Comparison of ENCODE assay signal across 8 cellular contexts in genomic region chr12:3077572-3078081, GRCh38. TPM values are rescaled to one million over a fixed set of nuclear protein-coding genes. Genes with fewer than 3 reads are reported as not detected.
A peak's percentile ranks its signal among the peaks of the same experiment; 100 is the strongest.
DNase-seq lines count a peak whose midpoint lies in the region; ATAC-seq and TF ChIP-seq lines count a peak whose summit lies in the region.

No MANE protein-coding gene starts in this region.

- TF ChIP-seq POLR2A in gastrocnemius medialis (IDR thresholded peaks at IDR 0.05) = no peak

- H3K27ac ChIP-seq in right atrium auricular region (peak overlapping the region; percentile 95 to 96), gastrocnemius medialis (peak overlapping the region; percentile 74 to 93 (median 89))

- no peak overlapping the region for H3K27ac Mint-ChIP-seq in activated T-helper 17 cell treated with anti-CD3 and anti-CD28 coated beads, Interleukin-2, amount 50 U/mL, for 72 hours

- H3K27me3 ChIP-seq in right atrium auricular region = no peaks in the 10 kb centered on the region
- H3K27me3 ChIP-seq in gastrocnemius medialis = no peaks in the 10 kb centered on the region

- ATAC-seq in HG03045 (IDR thresholded peaks at IDR 0.05; ENCODE audit: unreplicated experiment) (peak; percentile 10), gastrocnemius medialis (peak; percentile 14 to 25)
- no peak for ATAC-seq in activated T-helper 17 cell treated with anti-CD3 and anti-CD28 coated beads, Interleukin-2, amount 50 U/mL, for 72 hours (replicated peaks)

- H3K9me3 ChIP-seq in right atrium auricular region = no peaks in the 10 kb centered on the region
- H3K9me3 ChIP-seq in gastrocnemius medialis = no peaks in the 10 kb centered on the region

- H3K4me3 ChIP-seq in right atrium auricular region = peak overlapping the region; percentile 87
- peak overlapping the region; percentile 76 to 87 (median 85) for H3K4me3 ChIP-seq in gastrocnemius medialis

- peak overlapping the region; percentile 64 for H3K4me3 Mint-ChIP-seq in activated T-helper 17 cell treated with anti-CD3 and anti-CD28 coated beads, Interleukin-2, amount 50 U/mL, for 72 hours

- intact Hi-C loops in gastrocnemius medialis (cut with DNase I; ENCODE audit: low total_unique reads) = loop anchor here (2.0 kb wide), 1 partner anchor 43 kb away; no protein-coding TSS in a partner anchor

- H3K9me3 Mint-ChIP-seq in activated T-helper 17 cell treated with anti-CD3 and anti-CD28 coated beads, Interleukin-2, amount 50 U/mL, for 72 hours = no peaks in the 10 kb centered on the region

- in situ Hi-C loops in gastrocnemius medialis (cut with MboI; ENCODE audit: low sequenced_read_pairs in 4 of 4) (loop anchor here (10.0 kb wide), 3 partner anchors 57 to 197 kb away; no protein-coding TSS in a partner anchor), GM13977 (cut with MboI; ENCODE audit: low pct_unique_long_range_greater_than_20kb, low sequenced_read_pairs, unreplicated experiment) (no loop called here)

- DNase-seq in AG08396 (ENCODE audit: low spot score) (peak; percentile 58), right atrium auricular region (ENCODE audit: low spot score) (no peak), gastrocnemius medialis (no peak), NCI-H1694 treated with DMSO at 0.1 percent for 48 hours (lab: John Stamatoyannopoulos, UW) (no peak), GM13977 (ENCODE audit: low spot score) (no peak), NCI-H510A (lab: John Stamatoyannopoulos, UW) (no peak)

- H3K4me1 Mint-ChIP-seq in activated T-helper 17 cell treated with anti-CD3 and anti-CD28 coated beads, Interleukin-2, amount 50 U/mL, for 72 hours = no peaks in the 10 kb centered on the region

- H3K36me3 ChIP-seq in right atrium auricular region = no peaks in the 10 kb centered on the region
- no peaks in the 10 kb centered on the region for H3K36me3 ChIP-seq in gastrocnemius medialis

- TF ChIP-seq CTCF in right atrium auricular region (IDR thresholded peaks at IDR 0.05) (no peak), gastrocnemius medialis (IDR thresholded peaks at IDR 0.05 in 4 of 5, conservative IDR thresholded peaks at IDR 0.05 in 1 of 5) (no peak), GM13977 (IDR thresholded peaks at IDR 0.05; ENCODE audit: extremely low read depth, insufficient read depth, missing control alignments) (no peak)

- H3K4me1 ChIP-seq in right atrium auricular region (peaks cover 0 to 54% of the 10 kb centered on the region in 2 donors), gastrocnemius medialis (peaks cover 13 to 28% of the 10 kb centered on the region in 2 donors)

- H3K36me3 Mint-ChIP-seq in activated T-helper 17 cell treated with anti-CD3 and anti-CD28 coated beads, Interleukin-2, amount 50 U/mL, for 72 hours (ENCODE audit: low read depth) = no peaks in the 10 kb centered on the region

- H3K27me3 Mint-ChIP-seq in activated T-helper 17 cell treated with anti-CD3 and anti-CD28 coated beads, Interleukin-2, amount 50 U/mL, for 72 hours = peaks cover 4% of the 10 kb centered on the region

RNA-seq across cellular contexts. Expression of gene TSPAN9, which starts 0.4 kb away (rescaled TPM):
- total RNA-seq in activated T-helper 17 cell treated with anti-CD3 and anti-CD28 coated beads, Interleukin-2, amount 50 U/mL, for 72 hours = 1 to 10 TPM in 1 of 2 donors, under 1 TPM in 1; 0.65 to 2.7 TPM
- total RNA-seq in right atrium auricular region (100 to 1,000 TPM; 103 to 185 TPM), gastrocnemius medialis (1 to 10 TPM; 4.7 to 9.4 (median 7.4) TPM)

Comparison
In these comparisons a context has a peak if more than half of its experiments do, and no peak if none do; other contexts are left out.
1. RNA of gene TSPAN9, which starts 0.4 kb away (total RNA-seq): 103 to 185 TPM in right atrium auricular region; 4.7 to 9.4 TPM in gastrocnemius medialis and 0.65 to 2.7 TPM in activated T-helper 17 cell treated with anti-CD3 and anti-CD28 coated beads, Interleukin-2, amount 50 U/mL, for 72 hours; every median in the first group is over 4 times any median in the second.